Comparison of ENCODE assay signal across 11 cellular contexts in genomic region chr12:96189781-96190180, GRCh38.
"Had no signal": no experiment of that assay in that cellular context is flagged by ENCODE, and none has a peak within 500 bp of the region (broad histone marks: within the 10 kb centered on the region; RNA-seq: fewer than 3 reads in every experiment).

No MANE protein-coding gene starts in this region.

- DNase-seq: activated naive CD4-positive, alpha-beta T cell treated with Interleukin-2 at 50 U/mL for 16 hours; erythroblast; left colon; lower lobe of right lung; ovary had no signal

- H3K36me3 Mint-ChIP-seq: mesothelial cell of epicardium had no signal

- ATAC-seq: activated CD4-positive, CD25-positive, alpha-beta regulatory T cell treated with anti-CD3 and anti-CD28 coated beads, Interleukin-2, amount 50 U/mL, for 24 hours; gastroesophageal sphincter; left colon; lower lobe of right lung; sciatic nerve had no signal

- H3K27ac ChIP-seq: gastroesophageal sphincter, lower lobe of right lung, ovary had no signal

- H3K9me3 ChIP-seq: lower lobe of right lung, ovary had no signal

- H3K27ac Mint-ChIP-seq: activated T-helper 1 cell treated with anti-CD3 and anti-CD28 coated beads, Interleukin-12 subunit alpha, Interleukin-12 subunit beta, Interleukin-2, Interleukin-4 antibody, amounts not matched to agents 30 ng/mL and 10 ng/mL and 1 ng/mL, durations not matched to agents 14 hours and 24 hours and 36 hours; mesothelial cell of epicardium had no signal

- H3K36me3 ChIP-seq: gastroesophageal sphincter, lower lobe of right lung, ovary had no signal

- H3K4me3 Mint-ChIP-seq: activated T-helper 1 cell treated with anti-CD3 and anti-CD28 coated beads, Interleukin-12 subunit alpha, Interleukin-12 subunit beta, Interleukin-2, Interleukin-4 antibody, amounts not matched to agents 30 ng/mL and 10 ng/mL and 1 ng/mL, durations not matched to agents 14 hours and 24 hours and 36 hours; mesothelial cell of epicardium had no signal

- FAIRE-seq: islet of Langerhans had no signal

- H3K9me3 Mint-ChIP-seq: activated T-helper 1 cell treated with anti-CD3 and anti-CD28 coated beads, Interleukin-12 subunit alpha, Interleukin-12 subunit beta, Interleukin-2, Interleukin-4 antibody, amounts not matched to agents 30 ng/mL and 10 ng/mL and 1 ng/mL, durations not matched to agents 14 hours and 24 hours and 36 hours; mesothelial cell of epicardium had no signal

- H3K4me3 ChIP-seq: gastroesophageal sphincter, lower lobe of right lung, ovary had no signal

- H3K27me3 ChIP-seq: gastroesophageal sphincter, ovary had no signal
